ENCODE assay signal across 18 cellular contexts in the genomic region with DNA sequence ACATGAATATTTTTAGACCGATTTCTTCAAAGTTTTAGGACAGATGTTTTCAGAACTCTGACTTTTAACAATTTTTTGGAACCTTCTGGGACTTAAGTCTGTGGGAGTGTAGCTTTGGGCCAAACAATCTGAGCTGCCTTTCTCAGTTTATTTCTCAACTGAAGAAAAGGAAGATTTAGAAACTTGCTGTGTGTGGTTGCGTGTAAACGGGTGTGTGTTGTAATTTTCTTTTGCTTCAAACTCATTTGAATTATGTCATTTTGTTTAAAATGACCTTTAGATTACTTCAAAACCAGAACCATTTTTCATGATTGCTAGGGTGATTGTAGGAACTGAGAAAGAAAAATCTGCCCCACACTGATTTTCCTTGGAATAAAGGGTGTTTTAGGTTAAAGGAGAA.
"Had no signal": no experiment of that assay in that cellular context is flagged by ENCODE, and none has a peak within 500 bp of the region (broad histone marks: within the 10 kb centered on the region; RNA-seq: fewer than 3 reads in every experiment).

No MANE protein-coding gene starts in this region.

- DNase-seq: activated CD4-positive, alpha-beta memory T cell treated with anti-CD3 and anti-CD28 coated beads, Interleukin-2, amount 10 ng/mL, durations not matched to agents 7 days and 5 days; activated CD4-positive, alpha-beta T cell treated with anti-CD3 and anti-CD28 coated beads, Interleukin-2, amount 50 U/mL, for 1 hour; activated CD4-positive, CD25-positive, alpha-beta regulatory T cell; activated gamma-delta T cell; activated naive CD4-positive, alpha-beta T cell treated with anti-CD3 and anti-CD28 coated beads for 36 hours; activated T-cell treated with anti-CD3 and anti-CD28 coated beads for 4 hours; activated T-cell treated with anti-CD3 and anti-CD28 coated beads, Interleukin-2, amount 50 U/mL, for 48 hours; amygdala; MG63; NCI-H1105; NCI-H1436; NCI-H1694 treated with DMSO at 0.1 percent for 48 hours; NCI-H2029 treated with DMSO at 0.1 percent for 48 hours; NCI-H446; NCI-H524; T-cell had no signal

- ATAC-seq: activated T-helper 17 cell treated with anti-CD3 and anti-CD28 coated beads, Interleukin-2, amount 50 U/mL, for 72 hours; Right ventricle myocardium inferior; T-cell had no signal
